In the genomic region with DNA sequence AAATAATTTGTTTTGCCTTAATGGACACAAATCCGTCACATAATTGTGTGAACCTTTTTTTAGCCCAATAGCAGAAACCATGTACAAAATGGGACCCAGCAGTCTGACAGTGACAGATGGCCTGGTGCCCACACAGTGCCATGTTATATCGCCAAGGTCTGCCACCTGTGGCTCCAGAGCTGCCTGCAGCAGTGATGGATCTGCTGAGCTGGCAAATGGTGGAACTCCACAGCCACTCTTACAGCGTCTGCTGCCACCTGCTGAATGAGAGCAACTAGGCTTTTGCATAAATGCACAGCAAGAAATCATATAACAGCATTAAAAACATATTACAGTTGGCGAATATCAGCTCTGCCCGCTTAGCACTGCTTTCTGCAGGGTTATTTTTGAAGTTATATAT, we compare ENCODE assay signal across 8 cellular contexts. TPM values are rescaled to one million over a fixed set of nuclear protein-coding genes. Genes with fewer than 3 reads are reported as not detected.
DNase-seq lines count a peak whose midpoint lies in the region; ATAC-seq and TF ChIP-seq lines count a peak whose summit lies in the region.

No MANE protein-coding gene starts in this region.

- H3K9me3 ChIP-seq in Caco-2 (no peaks in the 10 kb centered on the region), psoas muscle (no peaks in the 10 kb centered on the region)

- H3K36me3 Mint-ChIP-seq in Caco-2 (ENCODE audit: insufficient read depth, unreplicated experiment) = no peaks in the 10 kb centered on the region
- no peaks in the 10 kb centered on the region for H3K36me3 Mint-ChIP-seq in activated T-helper 2 cell treated with anti-CD3 and anti-CD28 coated beads, Interferon-gamma antibody, Interleukin-2, Interleukin-4, amounts not matched to agents 10 μg/mL and 5 μg/mL and 100 μg/mL, durations not matched to agents 14 hours and 24 hours and 36 hours (ENCODE audit: low read depth)

- no peak overlapping the region for H3K4me3 Mint-ChIP-seq in Caco-2 (ENCODE audit: unreplicated experiment)
- no peak overlapping the region for H3K4me3 Mint-ChIP-seq in activated T-helper 2 cell treated with anti-CD3 and anti-CD28 coated beads, Interferon-gamma antibody, Interleukin-2, Interleukin-4, amounts not matched to agents 10 μg/mL and 5 μg/mL and 100 μg/mL, durations not matched to agents 14 hours and 24 hours and 36 hours (ENCODE audit: low read depth)

- DNase-seq in Caco-2 (peak; percentile 52 to 62), HL-60 (ENCODE audit: low read depth in 1 of 2, low spot score in 1 of 2) (peak; percentile 21 to 66), RKO (ENCODE audit: low spot score) (peak; percentile 56), erythroblast (lab: John Stamatoyannopoulos, UW) (peak; percentile 18 to 40), psoas muscle (no peak), islet precursor cell (no peak)
- DNase-seq in activated T-helper 2 cell treated with anti-CD3 and anti-CD28 coated beads, Interferon-gamma antibody, Interleukin-2, Interleukin-4, amounts not matched to agents 10 μg/mL and 5 μg/mL and 100 μg/mL, durations not matched to agents 14 hours and 24 hours and 36 hours (ENCODE audit: low spot score) = no peak

- peaks cover 30% of the 10 kb centered on the region for H3K4me1 Mint-ChIP-seq in Caco-2 (ENCODE audit: low read depth, unreplicated experiment)
- peaks cover 2% of the 10 kb centered on the region for H3K4me1 Mint-ChIP-seq in activated T-helper 2 cell treated with anti-CD3 and anti-CD28 coated beads, Interferon-gamma antibody, Interleukin-2, Interleukin-4, amounts not matched to agents 10 μg/mL and 5 μg/mL and 100 μg/mL, durations not matched to agents 14 hours and 24 hours and 36 hours (ENCODE audit: low read depth)

- TF ChIP-seq POLR2A in erythroblast (IDR thresholded peaks at IDR 0.05; ENCODE audit: low read length) = no peak

- WGBS in psoas muscle, 3 donors = 72 to 77% (median 76%) methylated on average over 5 of the region's 5 CpGs

- CTCF ChIA-PET in Caco-2 (lab: Charles Lee) = interaction anchor here (0.6 to 1.3 kb wide), 6 partner anchors 47 to 186 kb away, joined by 3 to 10 read pairs (median 4); no protein-coding TSS in a partner anchor

- BruUV-seq in Caco-2 (replicated peaks; lab: Mats Ljungman, UMichigan) = no TSS peak

- H3K36me3 ChIP-seq in Caco-2 (ENCODE audit: control insufficient read depth, insufficient read depth, low read length) (no peaks in the 10 kb centered on the region), psoas muscle (ENCODE audit: insufficient read depth in 1 of 2, low read depth in 1 of 2) (no peaks in the 10 kb centered on the region)

- no peaks in the 10 kb centered on the region for H3K9me3 Mint-ChIP-seq in Caco-2 (ENCODE audit: unreplicated experiment)
- H3K9me3 Mint-ChIP-seq in activated T-helper 2 cell treated with anti-CD3 and anti-CD28 coated beads, Interferon-gamma antibody, Interleukin-2, Interleukin-4, amounts not matched to agents 10 μg/mL and 5 μg/mL and 100 μg/mL, durations not matched to agents 14 hours and 24 hours and 36 hours = no peaks in the 10 kb centered on the region

- intact Hi-C loops in Caco-2 (cut with micrococcal nuclease; ENCODE audit: unreplicated experiment) (loop anchor here (1.0 to 2.0 kb wide), 3 partner anchors 60 to 213 kb away; no protein-coding TSS in a partner anchor), psoas muscle (cut with DNase I) (no loop called here)
- intact Hi-C loops in activated T-helper 2 cell treated with anti-CD3 and anti-CD28 coated beads, Interferon-gamma antibody, Interleukin-2, Interleukin-4, amounts not matched to agents 10 μg/mL and 5 μg/mL and 100 μg/mL, durations not matched to agents 14 hours and 24 hours and 36 hours (cut with micrococcal nuclease) = loop anchor here (10.0 kb wide), 1 partner anchor 435 kb away; no protein-coding TSS in a partner anchor

- no peak overlapping the region for H3K27ac Mint-ChIP-seq in Caco-2 (ENCODE audit: unreplicated experiment)
- H3K27ac Mint-ChIP-seq in activated T-helper 2 cell treated with anti-CD3 and anti-CD28 coated beads, Interferon-gamma antibody, Interleukin-2, Interleukin-4, amounts not matched to agents 10 μg/mL and 5 μg/mL and 100 μg/mL, durations not matched to agents 14 hours and 24 hours and 36 hours = no peak overlapping the region

- H3K4me1 ChIP-seq in Caco-2 = peaks cover 13% of the 10 kb centered on the region
- no peaks in the 10 kb centered on the region for H3K4me1 ChIP-seq in psoas muscle

- H3K27me3 ChIP-seq in Caco-2 (replicated peaks; ENCODE audit: control insufficient read depth, insufficient read depth, low read length) (no peaks in the 10 kb centered on the region), HL-60 (ENCODE audit: insufficient read depth, poor library complexity, severe bottlenecking) (no peaks in the 10 kb centered on the region), psoas muscle (ENCODE audit: insufficient read depth in 3 of 3, low read length in 2 of 3) (no peaks in the 10 kb centered on the region)

- POLR2A ChIA-PET in Caco-2 (lab: Charles Lee) = no interaction called here

- ATAC-seq in psoas muscle (peak in 3 of 4 donors; percentile 45 to 85 (median 65)), GM19463 (IDR thresholded peaks at IDR 0.05; ENCODE audit: unreplicated experiment) (no peak)

- H3K27ac ChIP-seq in HL-60 (replicated peaks) (no peak overlapping the region), psoas muscle (no peak overlapping the region)

- H3K4me3 ChIP-seq in Caco-2 (ENCODE audit: low read depth, low read length) (no peak overlapping the region), HL-60 (replicated peaks; ENCODE audit: insufficient read depth, low read length) (no peak overlapping the region), psoas muscle (no peak overlapping the region)

- no peaks in the 10 kb centered on the region for H3K27me3 Mint-ChIP-seq in Caco-2 (ENCODE audit: insufficient read depth, unreplicated experiment)
- no peaks in the 10 kb centered on the region for H3K27me3 Mint-ChIP-seq in activated T-helper 2 cell treated with anti-CD3 and anti-CD28 coated beads, Interferon-gamma antibody, Interleukin-2, Interleukin-4, amounts not matched to agents 10 μg/mL and 5 μg/mL and 100 μg/mL, durations not matched to agents 14 hours and 24 hours and 36 hours (ENCODE audit: low read depth)

- peak; percentile 44 to 60 for TF ChIP-seq CTCF in Caco-2 (IDR thresholded peaks at IDR 0.05; ENCODE audit: insufficient read depth in 1 of 2, low read depth in 1 of 2, low read length in 1 of 2, severe bottlenecking in 1 of 2, unreplicated experiment in 1 of 2)
- peak; percentile 27 for TF ChIP-seq CTCF in HL-60 (IDR thresholded peaks at IDR 0.05; ENCODE audit: insufficient read depth, low read length)
- TF ChIP-seq CTCF in psoas muscle (IDR thresholded peaks at IDR 0.05) = peak; percentile 41

RNA-seq across cellular contexts. Expression of gene NUP93, which starts 59.4 kb away (rescaled TPM):
- total RNA-seq in Caco-2 (2022) (148 and 149 TPM in 2 replicates), psoas muscle (10 to 100 TPM; 25.0 to 41.9 (median 26.4) TPM)
- polyA plus RNA-seq in psoas muscle = 10 to 100 TPM; 16.5 to 44.3 (median 20.0) TPM
- total RNA-seq in activated T-helper 2 cell treated with anti-CD3 and anti-CD28 coated beads, Interferon-gamma antibody, Interleukin-2, Interleukin-4, amounts not matched to agents 10 μg/mL and 5 μg/mL and 100 μg/mL, durations not matched to agents 14 hours and 24 hours and 36 hours = 145 and 149 TPM in 2 replicates

Comparison
In these comparisons a context has a peak if more than half of its experiments do, and no peak if none do; other contexts are left out.
1. DNase-seq: peak in Caco-2 (2 of 2), HL-60 (2 of 2), RKO (single experiment) and erythroblast (2 of 2); none in psoas muscle (0 of 2), islet precursor cell (single experiment) and activated T-helper 2 cell treated with anti-CD3 and anti-CD28 coated beads, Interferon-gamma antibody, Interleukin-2, Interleukin-4, amounts not matched to agents 10 μg/mL and 5 μg/mL and 100 μg/mL, durations not matched to agents 14 hours and 24 hours and 36 hours (single experiment).
2. intact Hi-C loops: an anchor here in Caco-2 (1.0 to 2.0 kb wide) and activated T-helper 2 cell treated with anti-CD3 and anti-CD28 coated beads, Interferon-gamma antibody, Interleukin-2, Interleukin-4, amounts not matched to agents 10 μg/mL and 5 μg/mL and 100 μg/mL, durations not matched to agents 14 hours and 24 hours and 36 hours (10.0 kb wide); none called in psoas muscle.
3. Peak in every context shown above with its lines, with median percentiles within 50 percentile points of each other: CTCF ChIP-seq.